ENCODE assay signal across 8 cellular contexts in genomic region chr19:47428177-47428894, GRCh38. TPM values are rescaled to one million over a fixed set of nuclear protein-coding genes. Genes with fewer than 3 reads are reported as not detected.
DNase-seq lines count a peak whose midpoint lies in the region; ATAC-seq and TF ChIP-seq lines count a peak whose summit lies in the region.

No MANE protein-coding gene starts in this region.

- peaks cover 22% of the 10 kb centered on the region for H3K23me2 ChIP-seq in H9 (ENCODE audit: insufficient read length, low read depth, low read length, poor library complexity, severe bottlenecking)

- WGBS in H9 (ENCODE audit: extremely low coverage, insufficient read length, low lambda C conversion rate): no CpG with 5 or more reads among the region's 27 CpGs

- CTCF ChIA-PET in WTC11 (lab: Charles Lee): interaction anchor here (0.7 to 3.7 kb wide), 43 partner anchors 8 to 415 kb away, joined by 3 to 62 read pairs (median 7); partner anchors contain the start of genes CCDC9, DHX34, EHD2 and INAFM1

- H2BK15ac ChIP-seq in H9 (ENCODE audit: low read depth, low read length): no peak overlapping the region

- H3K79me1 ChIP-seq in H9 (ENCODE audit: insufficient read depth, low read depth, low read length, poor library complexity, severe bottlenecking): no peaks in the 10 kb centered on the region

- no peak overlapping the region for H3K23ac ChIP-seq in H9 (ENCODE audit: insufficient read length, low read depth, low read length)

- no peak overlapping the region for H3K14ac ChIP-seq in H9 (ENCODE audit: insufficient read depth, low read length)

- H3K4me1 Mint-ChIP-seq in H9 (peaks cover 8 to 20% of the 10 kb centered on the region in 2 experiments), WTC11 (peaks cover 13% of the 10 kb centered on the region), immature natural killer cell (peaks cover 0 to 12% of the 10 kb centered on the region in 2 donors)

- H2BK5ac ChIP-seq in H9 (ENCODE audit: insufficient read length, low read length): no peak overlapping the region

- H2BK20ac ChIP-seq in H9 (ENCODE audit: low read depth, low read length, poor library complexity, severe bottlenecking): no peak overlapping the region

- H4K20me1 ChIP-seq in H9 (ENCODE audit: control insufficient read depth, insufficient read depth, insufficient read length): no peaks in the 10 kb centered on the region

- no peaks in the 10 kb centered on the region for H3K9me3 ChIP-seq in H9 (ENCODE audit: control insufficient read depth, low read depth, low read length)

- no peaks in the 10 kb centered on the region for H3K79me2 ChIP-seq in H9 (ENCODE audit: insufficient read depth, low read length)

- no peak overlapping the region for H3K56ac ChIP-seq in H9 (ENCODE audit: insufficient read length, low read depth, low read length)

- DNase-seq in AML-193 (lab: John Stamatoyannopoulos, UW): peak; percentile 59 to 67
- DNase-seq in H9: peak; percentile 100
- DNase-seq in NCI-H2227 treated with DMSO at 0.1 percent for 48 hours (lab: John Stamatoyannopoulos, UW): peak; percentile 98
- peak; percentile 97 for DNase-seq in WTC11 (ENCODE audit: low spot score)
- DNase-seq in caudate nucleus (lab: John Stamatoyannopoulos, UW): peak in 58 of 61 donors; percentile 12 to 96 (median 76)
- DNase-seq in immature natural killer cell: peak; percentile 57 to 73 (median 63)
- DNase-seq in stimulated activated CD4-positive, alpha-beta T cell treated with anti-CD3 and anti-CD28 coated beads, Interleukin-15, amount 100 ng/mL, for 24 hours: peak; percentile 94

- H3K36me3 Mint-ChIP-seq in H9 (ENCODE audit: insufficient read depth in 1 of 3, low read depth in 3 of 3) (no peaks in the 10 kb centered on the region; a peak in 1 of 7 replicates), WTC11 (no peaks in the 10 kb centered on the region; the same call in 1 of the 2 replicates), immature natural killer cell (peaks cover 0 to 2% (median 0%) of the 10 kb centered on the region in 3 donors)

- H2BK120ac ChIP-seq in H9 (ENCODE audit: low read depth, low read length, poor library complexity, severe bottlenecking): no peak overlapping the region

- H3K27ac ChIP-seq in H9 (ENCODE audit: insufficient read length, low read depth, low read length) (no peak overlapping the region), caudate nucleus (ENCODE audit: low read depth, low read length) (no peak overlapping the region)

- no peak overlapping the region for H2BK12ac ChIP-seq in H9 (ENCODE audit: insufficient read length, low read depth, low read length)

- H3K18ac ChIP-seq in H9 (ENCODE audit: insufficient read length, low read depth, low read length): no peak overlapping the region

- H4K5ac ChIP-seq in H9 (ENCODE audit: insufficient read length, low read depth, low read length): no peak overlapping the region

- H3K27me3 ChIP-seq in H9 (ENCODE audit: insufficient read depth, low read length): peaks cover 5% of the 10 kb centered on the region; the same call in 1 of the 2 replicates

- no peak overlapping the region for H2AK5ac ChIP-seq in H9 (ENCODE audit: insufficient read length, low read length)

- H3K4me2 ChIP-seq in H9 (ENCODE audit: insufficient read depth, insufficient read length, low read length): peak overlapping the region; percentile 78

- TF ChIP-seq CTCF in H9 (conservative IDR thresholded peaks at IDR 0.05): no peak
- no peak for TF ChIP-seq CTCF in WTC11 (IDR thresholded peaks at IDR 0.05)

- H4K91ac ChIP-seq in H9 (ENCODE audit: insufficient read length, low read depth, low read length): no peak overlapping the region

- H3K27me3 Mint-ChIP-seq in H9 (ENCODE audit: low read depth) (peaks cover 46% of the 10 kb centered on the region), WTC11 (ENCODE audit: low read depth) (peaks cover 80% of the 10 kb centered on the region), immature natural killer cell (ENCODE audit: low read depth in 3 of 3) (peaks cover 14 to 32% (median 15%) of the 10 kb centered on the region in 3 donors)

- H3K4me3 Mint-ChIP-seq in H9: no peak overlapping the region
- H3K4me3 Mint-ChIP-seq in WTC11: no peak overlapping the region
- H3K4me3 Mint-ChIP-seq in immature natural killer cell: no peak overlapping the region

- POLR2A ChIA-PET in WTC11 (lab: Charles Lee): interaction anchor here (0.5 to 1.9 kb wide), 6 partner anchors 11 to 165 kb away, joined by 3 to 12 read pairs (median 4); partner anchors contain the start of gene INAFM1

- no peak overlapping the region for H2AFZ ChIP-seq in H9 (ENCODE audit: low read length)

- no peaks in the 10 kb centered on the region for H3K9me3 Mint-ChIP-seq in H9
- no peaks in the 10 kb centered on the region for H3K9me3 Mint-ChIP-seq in WTC11
- H3K9me3 Mint-ChIP-seq in immature natural killer cell: no peaks in the 10 kb centered on the region

- ATAC-seq in WTC11: peak; percentile 75
- ATAC-seq in GM18505 (IDR thresholded peaks at IDR 0.05; ENCODE audit: unreplicated experiment): no peak

- H3K27ac Mint-ChIP-seq in H9: no peak overlapping the region
- no peak overlapping the region for H3K27ac Mint-ChIP-seq in WTC11
- H3K27ac Mint-ChIP-seq in immature natural killer cell: no peak overlapping the region

- no peaks in the 10 kb centered on the region for H3K4me1 ChIP-seq in H9 (ENCODE audit: insufficient read depth, low read length)

- no peak overlapping the region for H3K4ac ChIP-seq in H9 (ENCODE audit: low read depth, low read length)

- H3T11ph ChIP-seq in H9 (ENCODE audit: low read length): no peak overlapping the region

- no peak overlapping the region for H4K8ac ChIP-seq in H9 (replicated peaks; ENCODE audit: insufficient read length, low read depth, low read length)

- no peak for TF ChIP-seq POLR2A in GM18505 (IDR thresholded peaks at IDR 0.05; ENCODE audit: borderline replicate concordance, extremely low read depth, insufficient read depth, insufficient read length)

- no peak overlapping the region for H3K9ac ChIP-seq in H9 (ENCODE audit: extremely low read depth, insufficient read length, low read length)

TF ChIP-seq in WTC11, 78 proteins besides CTCF, POLR2A, EP300 and RAD21:
- no peak for TF ChIP-seq TEAD1 (CRISPR knock-in tag; IDR thresholded peaks at IDR 0.05)
- TF ChIP-seq SP1 (CRISPR knock-in tag; conservative IDR thresholded peaks at IDR 0.05): peak; percentile 85
- no peak for TF ChIP-seq ATF3 (CRISPR knock-in tag; conservative IDR thresholded peaks at IDR 0.05)
- TF ChIP-seq ETV6 (CRISPR knock-in tag; IDR thresholded peaks at IDR 0.05): peak; percentile 22; the same call in 1 of the 2 replicates
- TF ChIP-seq SMAD3 (CRISPR knock-in tag; IDR thresholded peaks at IDR 0.05; ENCODE audit: borderline replicate concordance): no peak
- TF ChIP-seq NFATC4 (CRISPR knock-in tag; IDR thresholded peaks at IDR 0.05): no peak

RNA-seq across cellular contexts. Expression of gene MEIS3, which starts 9.0 kb away (rescaled TPM):
- total RNA-seq in H9 (2021) (43.8 and 44.0 TPM in 2 replicates), WTC11 (2021) (38.5 to 51.1 TPM (median 48.4 TPM) in 3 replicates)
- not detected for polyA plus RNA-seq in immature natural killer cell

RNA-seq across cellular contexts. Expression of gene SLC8A2, which starts 43.4 kb away (rescaled TPM):
- total RNA-seq in H9 (2021) (10.7 and 11.3 TPM in 2 replicates), WTC11 (2021) (6.5 to 8.5 TPM (median 6.8 TPM) in 3 replicates)
- not detected for polyA plus RNA-seq in immature natural killer cell

RNA-seq across cellular contexts. Expression of gene KPTN, which starts 55.7 kb away (rescaled TPM):
- total RNA-seq in H9 (2021): 33.6 and 35.4 TPM in 2 replicates
- total RNA-seq in WTC11 (2021): 24.5 to 30.2 TPM (median 29.5 TPM) in 3 replicates
- polyA plus RNA-seq in immature natural killer cell: 10 to 100 TPM in 1 of 3 donors, 1 to 10 TPM in 2; 5.0 to 25.7 (median 8.9) TPM
